9 cellular contexts compared by ENCODE assay signal in genomic region chr20:1121439-1121838, GRCh38. TPM values are rescaled to one million over a fixed set of nuclear protein-coding genes. Genes with fewer than 3 reads are reported as not detected.
DNase-seq lines count a peak whose midpoint lies in the region; ATAC-seq and TF ChIP-seq lines count a peak whose summit lies in the region.
"Had no signal": no experiment of that assay in that cellular context is flagged by ENCODE, and none has a peak within 500 bp of the region (broad histone marks: within the 10 kb centered on the region; RNA-seq: fewer than 3 reads in every experiment).

No MANE protein-coding gene starts in this region.

- peak overlapping the region; percentile 33 for H3K4me3 Mint-ChIP-seq in activated CD8-positive, alpha-beta memory T cell treated with anti-CD3 and anti-CD28 coated beads, Interleukin-2, amount 10 ng/mL, durations not matched to agents 7 days and 5 days

- H3K4me1 Mint-ChIP-seq in activated CD8-positive, alpha-beta memory T cell treated with anti-CD3 and anti-CD28 coated beads, Interleukin-2, amount 10 ng/mL, durations not matched to agents 7 days and 5 days, result peaks cover 70% of the 10 kb centered on the region

- H3K27ac ChIP-seq in psoas muscle, result peak overlapping the region; percentile 64

- WGBS in psoas muscle, 3 donors, result 34 to 55% (median 45%) methylated on average over 1 of the region's 1 CpG

- H3K4me1 ChIP-seq in endocrine pancreas (ENCODE audit: control insufficient read depth, insufficient read depth, low read length) (peaks cover 10% of the 10 kb centered on the region), psoas muscle (peaks cover 64% of the 10 kb centered on the region)

- CTCF ChIA-PET in activated CD8-positive, alpha-beta memory T cell treated with anti-CD3 and anti-CD28 coated beads, Interleukin-2, amount 10 ng/mL, durations not matched to agents 7 days and 5 days (lab: Charles Lee), result interaction anchor here (0.7 to 3.2 kb wide), 3 partner anchors 13 to 289 kb away, joined by 3 to 13 read pairs (median 5); partner anchors contain the start of gene FAM110A

- H3K27me3 ChIP-seq in endocrine pancreas (ENCODE audit: control insufficient read depth, insufficient read depth, low read length) (no peaks in the 10 kb centered on the region), psoas muscle (ENCODE audit: insufficient read depth in 3 of 3, low read length in 2 of 3) (no peaks in the 10 kb centered on the region)

- H3K4me3 ChIP-seq in endocrine pancreas (ENCODE audit: control insufficient read depth, insufficient read depth, low read length), result peak overlapping the region; percentile 19
- peak overlapping the region; percentile 98 for H3K4me3 ChIP-seq in psoas muscle

- no peak for TF ChIP-seq CTCF in psoas muscle (IDR thresholded peaks at IDR 0.05)

- H3K9ac ChIP-seq in endocrine pancreas (ENCODE audit: control insufficient read depth, insufficient read depth, low read length), result no peak overlapping the region

- ATAC-seq in activated CD8-positive, alpha-beta memory T cell treated with anti-CD3 and anti-CD28 coated beads, Interleukin-2, amount 10 ng/mL, durations not matched to agents 7 days and 5 days, result no peak
- ATAC-seq in psoas muscle (no peak), HG02938 (IDR thresholded peaks at IDR 0.05; ENCODE audit: unreplicated experiment) (no peak), GM18858 (IDR thresholded peaks at IDR 0.05; ENCODE audit: unreplicated experiment) (no peak), GM21526 (IDR thresholded peaks at IDR 0.05; ENCODE audit: low FRiP score, unreplicated experiment) (no peak)

- intact Hi-C loops in psoas muscle (cut with DNase I), result loop anchor here in 1 of 2 donors (5.0 kb wide), 1 partner anchor 91 kb away; no protein-coding TSS in a partner anchor

- H3K9me3 Mint-ChIP-seq in activated CD8-positive, alpha-beta memory T cell treated with anti-CD3 and anti-CD28 coated beads, Interleukin-2, amount 10 ng/mL, durations not matched to agents 7 days and 5 days (ENCODE audit: low read depth), result no peaks in the 10 kb centered on the region

- peaks cover 50% of the 10 kb centered on the region for H3K36me3 Mint-ChIP-seq in activated CD8-positive, alpha-beta memory T cell treated with anti-CD3 and anti-CD28 coated beads, Interleukin-2, amount 10 ng/mL, durations not matched to agents 7 days and 5 days

- DNase-seq in activated CD8-positive, alpha-beta memory T cell treated with anti-CD3 and anti-CD28 coated beads, Interleukin-2, amount 10 ng/mL, durations not matched to agents 7 days and 5 days, result no peak
- no peak for DNase-seq in activated CD8-positive, alpha-beta memory T cell treated with anti-CD3 and anti-CD28 coated beads, Interleukin-2, amount 50 U/mL, for 48 hours
- DNase-seq in OCI-M1 (lab: John Stamatoyannopoulos, UW) (peak; percentile 76), psoas muscle (no peak)
- DNase-seq: NCI-H446 treated with DMSO at 0.1 percent for 48 hours had no signal

- peak overlapping the region; percentile 75 for H3K27ac Mint-ChIP-seq in activated CD8-positive, alpha-beta memory T cell treated with anti-CD3 and anti-CD28 coated beads, Interleukin-2, amount 10 ng/mL, durations not matched to agents 7 days and 5 days

- H3K27me3 Mint-ChIP-seq in activated CD8-positive, alpha-beta memory T cell treated with anti-CD3 and anti-CD28 coated beads, Interleukin-2, amount 10 ng/mL, durations not matched to agents 7 days and 5 days, result no peaks in the 10 kb centered on the region

- no peaks in the 10 kb centered on the region for H3K9me3 ChIP-seq in endocrine pancreas (ENCODE audit: control insufficient read depth, low read length)
- H3K9me3 ChIP-seq in psoas muscle, result no peaks in the 10 kb centered on the region

- H3K36me3 ChIP-seq in endocrine pancreas (ENCODE audit: control insufficient read depth, insufficient read depth, low read length) (peaks cover 4% of the 10 kb centered on the region), psoas muscle (ENCODE audit: insufficient read depth in 1 of 2, low read depth in 1 of 2) (peaks cover 2 to 26% of the 10 kb centered on the region in 2 donors)

RNA-seq across cellular contexts. Expression of gene PSMF1, which starts 3.0 kb away (rescaled TPM):
- 100 to 1,000 TPM; 146 to 147 TPM for total RNA-seq in activated CD8-positive, alpha-beta memory T cell treated with anti-CD3 and anti-CD28 coated beads, Interleukin-2, amount 10 ng/mL, durations not matched to agents 7 days and 5 days
- total RNA-seq in psoas muscle, result 100 to 1,000 TPM; 137 to 159 (median 144) TPM
- polyA plus RNA-seq in psoas muscle, result 100 to 1,000 TPM in 1 of 3 donors, 10 to 100 TPM in 2; 81.0 to 129 (median 89.8) TPM
